In genomic region chr11:68271781-68272608, GRCh38 we compare ENCODE assay signal across 8 cellular contexts. TPM values are rescaled to one million over a fixed set of nuclear protein-coding genes. Genes with fewer than 3 reads are reported as not detected.
A peak's percentile ranks its signal among the peaks of the same experiment; 100 is the strongest.
DNase-seq lines count a peak whose midpoint lies in the region; ATAC-seq and TF ChIP-seq lines count a peak whose summit lies in the region.

TSS of gene C11orf24 (minus strand) at chr11:68271973. CDS start at chr11:68263767, 8,206 bp downstream.

- peak; percentile 86 for DNase-seq in DMS153 treated with DMSO at 0.1 percent for 48 hours (lab: John Stamatoyannopoulos, UW; ENCODE audit: unreplicated experiment)
- peak; percentile 96 for DNase-seq in KG1 (lab: John Stamatoyannopoulos, UW)
- DNase-seq in activated T-cell treated with anti-CD3 and anti-CD28 coated beads, Interleukin-2, amount 50 U/mL, for 24 hours: peak; percentile 95
- DNase-seq in stimulated activated CD8-positive, alpha-beta memory T cell treated with anti-CD3 and anti-CD28 coated beads, Interleukin-7, amount 100 ng/mL, for 1 hour (ENCODE audit: low read depth in 2 of 2): peak; percentile 84 to 87

- H3K36me3 ChIP-seq in esophagus (ENCODE audit: control insufficient read depth in 2 of 2, insufficient read depth in 2 of 2, low read length in 1 of 2) (peaks cover 0 to 10% of the 10 kb centered on the region in 2 donors), muscle layer of colon (ENCODE audit: insufficient read depth, low read length) (peaks cover 12% of the 10 kb centered on the region)

- H3K9me3 ChIP-seq in esophagus (ENCODE audit: control insufficient read depth in 2 of 2, insufficient read depth in 1 of 2, low read depth in 1 of 2, low read length in 1 of 2) (no peaks in the 10 kb centered on the region), muscle layer of colon (ENCODE audit: low read length) (no peaks in the 10 kb centered on the region)

- 0% methylated on average over 50 to 71 of the region's 71 CpGs for WGBS in esophagus, 2 donors

- peaks cover 2 to 3% of the 10 kb centered on the region in 2 donors for H3K4me1 ChIP-seq in esophagus (ENCODE audit: control insufficient read depth in 2 of 2, insufficient read depth in 2 of 2, low read length in 1 of 2)
- H3K4me1 ChIP-seq in muscle layer of colon (ENCODE audit: insufficient read depth, low read length): peaks cover 20% of the 10 kb centered on the region

- H3K27me3 Mint-ChIP-seq in activated T-cell treated with anti-CD3 and anti-CD28 coated beads, Interleukin-2, amount 50 U/mL, for 24 hours: no peaks in the 10 kb centered on the region

- H3K4me3 ChIP-seq in esophagus (ENCODE audit: low read depth in 1 of 2, low read length in 2 of 2) (peak within 1 kb of the TSS; percentile 78 to 81), muscle layer of colon (ENCODE audit: low read depth in 1 of 2, low read length in 2 of 2) (peak within 1 kb of the TSS; percentile 81 to 87)

- H3K4me1 Mint-ChIP-seq in activated T-cell treated with anti-CD3 and anti-CD28 coated beads, Interleukin-2, amount 50 U/mL, for 24 hours (ENCODE audit: low read depth): peaks cover 39% of the 10 kb centered on the region

- H3K27ac Mint-ChIP-seq in activated T-cell treated with anti-CD3 and anti-CD28 coated beads, Interleukin-2, amount 50 U/mL, for 24 hours: peak within 1 kb of the TSS; percentile 98

- H3K9me3 Mint-ChIP-seq in activated T-cell treated with anti-CD3 and anti-CD28 coated beads, Interleukin-2, amount 50 U/mL, for 24 hours: no peaks in the 10 kb centered on the region

- ATAC-seq in GM21723 (IDR thresholded peaks at IDR 0.05; ENCODE audit: unreplicated experiment): peak; percentile 71

- H3K27ac ChIP-seq in esophagus (ENCODE audit: low read depth in 2 of 2, low read length in 1 of 2) (peak within 1 kb of the TSS; percentile 98 to 99), muscle layer of colon (ENCODE audit: low read depth, low read length) (peak within 1 kb of the TSS; percentile 91)

- peaks cover 39% of the 10 kb centered on the region for H3K36me3 Mint-ChIP-seq in activated T-cell treated with anti-CD3 and anti-CD28 coated beads, Interleukin-2, amount 50 U/mL, for 24 hours (ENCODE audit: low read depth)

- H3K27me3 ChIP-seq in esophagus (ENCODE audit: control insufficient read depth in 1 of 2, insufficient read depth in 2 of 2, low read length in 2 of 2) (no peaks in the 10 kb centered on the region), muscle layer of colon (ENCODE audit: control insufficient read depth in 1 of 2, insufficient read depth in 2 of 2, low read length in 2 of 2) (no peaks in the 10 kb centered on the region)

- H3K4me3 Mint-ChIP-seq in activated T-cell treated with anti-CD3 and anti-CD28 coated beads, Interleukin-2, amount 50 U/mL, for 24 hours: peak within 1 kb of the TSS; percentile 95

- H3K9ac ChIP-seq in muscle layer of colon (ENCODE audit: low read length): peak within 1 kb of the TSS; percentile 85

TF ChIP-seq in PFSK-1, 5 proteins besides CTCF, POLR2A, EP300 and RAD21:
- peak; percentile 28; the same call in 1 of the 2 replicates for TF ChIP-seq TAF1 (IDR thresholded peaks at IDR 0.05; ENCODE audit: borderline replicate concordance, insufficient read depth, low read length)
- TF ChIP-seq REST (IDR thresholded peaks at IDR 0.05; ENCODE audit: insufficient read depth in 1 of 2, low read depth in 2 of 2, low read length in 2 of 2): 0 out of 4 replicates have a peak, but pooled peaks have one; percentile 18 to 43
- peak; percentile 78 for TF ChIP-seq FOXP2 (optimal IDR thresholded peaks at IDR 0.05; ENCODE audit: borderline replicate concordance, extremely low read depth, extremely low read length, insufficient read depth)
- peak; percentile 89 for TF ChIP-seq POLR2AphosphoS5 (IDR thresholded peaks at IDR 0.05; ENCODE audit: low read depth, low read length)
- TF ChIP-seq SIN3A (IDR thresholded peaks at IDR 0.05; ENCODE audit: borderline replicate concordance, insufficient read depth, low read length): 0 out of 2 replicates have a peak, but pooled peaks have one; percentile 46
TF ChIP-seq in PFSK-1: peak in this region for 5.

RNA-seq across cellular contexts. Expression of gene C11orf24, which starts in this region (rescaled TPM):
- polyA plus RNA-seq in PFSK-1 (2012; ENCODE audit: insufficient read length, low read depth): 37.6 TPM
- polyA plus RNA-seq in esophagus: 10 to 100 TPM in 1 of 2 donors, 1 to 10 TPM in 1; 8.9 to 13.4 TPM

Comparison
In these comparisons a context has a peak if more than half of its experiments do, and no peak if none do; other contexts are left out.
1. Peak in every context shown above with its lines: DNase-seq, ATAC-seq, H3K4me3 ChIP-seq and H3K27ac ChIP-seq.